19 cellular contexts compared by ENCODE assay signal in the genomic region with DNA sequence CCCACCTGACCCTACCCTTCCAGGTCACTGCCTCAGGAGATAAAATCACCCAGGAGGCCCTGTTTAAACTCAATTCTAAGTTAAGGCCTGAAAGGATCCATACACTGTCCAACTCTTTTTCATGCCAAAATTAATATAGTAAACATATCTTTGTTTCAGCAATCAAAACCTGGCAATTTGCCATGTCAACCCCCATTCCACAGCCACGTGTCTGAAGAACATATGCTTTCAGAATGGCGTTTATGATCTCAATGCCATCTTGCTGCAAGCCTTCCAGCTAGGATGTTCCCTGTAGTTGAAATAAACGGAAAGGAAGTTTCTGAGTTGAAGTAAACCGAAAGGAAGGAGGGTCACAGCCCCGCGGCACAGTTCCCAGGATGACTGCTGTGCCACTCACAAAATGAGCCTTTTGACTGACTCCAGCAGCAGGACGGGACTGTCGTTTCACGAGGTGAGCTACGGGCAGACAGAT.
DNase-seq lines count a peak whose midpoint lies in the region; ATAC-seq and TF ChIP-seq lines count a peak whose summit lies in the region.
"Had no signal": no experiment of that assay in that cellular context is flagged by ENCODE, and none has a peak within 500 bp of the region (broad histone marks: within the 10 kb centered on the region; RNA-seq: fewer than 3 reads in every experiment).

No MANE protein-coding gene starts in this region.

- H3K27ac ChIP-seq in AG04450 (ENCODE audit: low read depth, low read length), result no peak overlapping the region
- no peak overlapping the region for H3K27ac ChIP-seq in muscle layer of duodenum (ENCODE audit: low read length)
- H3K27ac ChIP-seq: parathyroid adenoma had no signal

- DNase-seq in AG04450 (ENCODE audit: low read depth, low spot score) (no peak), NCI-H1694 treated with DMSO at 0.1 percent for 48 hours (lab: John Stamatoyannopoulos, UW) (peak; percentile 82), choroid plexus epithelial cell (ENCODE audit: low read depth) (peak; percentile 48), inferior parietal cortex (ENCODE audit: extremely low spot score) (no peak), NCI-H82 (lab: John Stamatoyannopoulos, UW) (no peak), SW 1271 (lab: John Stamatoyannopoulos, UW) (no peak), sciatic nerve (ENCODE audit: low spot score) (no peak)
- DNase-seq: activated CD4-positive, alpha-beta T cell treated with anti-CD3 and anti-CD28 coated beads, Interleukin-2, amount 50 U/mL, for 4 hours; activated naive CD8-positive, alpha-beta T cell treated with anti-CD3 and anti-CD28 coated beads for 36 hours; activated T-cell treated with anti-CD3 and anti-CD28 coated beads, Interleukin-2, amount 50 U/mL, for 72 hours; Caco-2; GF-D8; midbrain; NCI-H2227 treated with DMSO at 0.1 percent for 48 hours; trophoblast cell had no signal

- peak overlapping the region; percentile 8; the same call in 1 of the 2 replicates for H3K4me3 ChIP-seq in AG04450 (ENCODE audit: low read depth, low read length)
- H3K4me3 ChIP-seq in choroid plexus epithelial cell (ENCODE audit: low read depth, low read length), result peak overlapping the region; percentile 52
- H3K4me3 ChIP-seq in muscle layer of duodenum (ENCODE audit: low read depth in 1 of 2, low read length in 2 of 2), result peak overlapping the region; percentile 44 to 45
- H3K4me3 ChIP-seq: smooth muscle cell had no signal

- intact Hi-C loops in sciatic nerve (cut with DNase I), result no loop called here

- H3K27me3 ChIP-seq in AG04450 (ENCODE audit: control insufficient read depth, insufficient read depth, low read length) (no peaks in the 10 kb centered on the region), muscle layer of duodenum (ENCODE audit: low read depth, low read length) (no peaks in the 10 kb centered on the region)

- no peak for TF ChIP-seq CTCF in AG04450 (IDR thresholded peaks at IDR 0.05; ENCODE audit: low read depth, low read length)
- no peak for TF ChIP-seq CTCF in choroid plexus epithelial cell (conservative IDR thresholded peaks at IDR 0.05; ENCODE audit: low read depth, low read length)

- H3K36me3 ChIP-seq in muscle layer of duodenum (ENCODE audit: control insufficient read depth in 1 of 2, insufficient read depth in 2 of 2, low read length in 2 of 2), result no peaks in the 10 kb centered on the region

- no peak for ATAC-seq in sciatic nerve
- ATAC-seq: activated T-cell treated with anti-CD3 and anti-CD28 coated beads, Interleukin-2, amount 50 U/mL, for 72 hours; HCT116 had no signal

- no peaks in the 10 kb centered on the region for H3K4me1 ChIP-seq in muscle layer of duodenum (ENCODE audit: control insufficient read depth in 1 of 2, insufficient read depth in 2 of 2, low read length in 2 of 2)
- H3K4me1 ChIP-seq: Caco-2, parathyroid adenoma had no signal

- H3K9me3 ChIP-seq in AG04450 (ENCODE audit: control insufficient read depth, insufficient read depth, low read length) (no peaks in the 10 kb centered on the region), muscle layer of duodenum (ENCODE audit: control insufficient read depth in 1 of 2, low read length in 2 of 2) (no peaks in the 10 kb centered on the region)
- H3K9me3 ChIP-seq: Caco-2 had no signal

- CTCF ChIA-PET in AG04450 (lab: Charles Lee), result interaction anchor here (0.6 kb wide), 1 partner anchor 31 kb away, joined by 3 read pairs; no protein-coding TSS in a partner anchor

- POLR2A ChIA-PET in AG04450 (lab: Yijun Ruan, JAX), result no interaction called here

Comparison
In these comparisons a context has a peak if more than half of its experiments do, and no peak if none do; other contexts are left out.
1. DNase-seq: peak in NCI-H1694 treated with DMSO at 0.1 percent for 48 hours (single experiment) and choroid plexus epithelial cell (single experiment); none in AG04450 (single experiment), inferior parietal cortex (single experiment), NCI-H82 (single experiment), SW 1271 (0 of 2) and sciatic nerve (single experiment).
2. Peak in every context shown above with its lines, with median percentiles within 50 percentile points of each other: H3K4me3 ChIP-seq.